Comparison of ENCODE assay signal across 8 cellular contexts in genomic region chr7:23357190-23358093, GRCh38. TPM values are rescaled to one million over a fixed set of nuclear protein-coding genes. Genes with fewer than 3 reads are reported as not detected.
DNase-seq lines count a peak whose midpoint lies in the region; ATAC-seq and TF ChIP-seq lines count a peak whose summit lies in the region.

No MANE protein-coding gene starts in this region.

- 8% methylated on average over 6 of the region's 6 CpGs for WGBS in right lobe of liver (ENCODE audit: insufficient coverage, low coverage, low lambda C conversion rate, missing lambda C conversion rate)

- peaks cover 13% of the 10 kb centered on the region for H3K36me3 ChIP-seq in ACC112 (ENCODE audit: insufficient read depth, low read length)
- H3K36me3 ChIP-seq in right lobe of liver = no peaks in the 10 kb centered on the region

- no peaks in the 10 kb centered on the region for H3K27me3 ChIP-seq in ACC112 (ENCODE audit: insufficient read depth, low read length)
- H3K27me3 ChIP-seq in right lobe of liver = no peaks in the 10 kb centered on the region

- peak overlapping the region; percentile 66 for H3K27ac ChIP-seq in ACC112 (ENCODE audit: low read depth, low read length)
- peak overlapping the region in 1 of 3 donors; percentile 2 for H3K27ac ChIP-seq in right lobe of liver

- peaks cover 44% of the 10 kb centered on the region for H3K4me1 ChIP-seq in ACC112 (ENCODE audit: control insufficient read depth, insufficient read depth, low read length, unreplicated experiment)
- peaks cover 0 to 18% (median 3%) of the 10 kb centered on the region in 4 donors for H3K4me1 ChIP-seq in right lobe of liver

- no peaks in the 10 kb centered on the region for H3K36me3 Mint-ChIP-seq in activated B cell treated with CpG ODN at 0.5 μM for 24 hours (ENCODE audit: low read depth)

- intact Hi-C loops in activated B cell treated with CpG ODN at 0.5 μM for 24 hours (cut with micrococcal nuclease) (loop anchor here (1.0 to 2.0 kb wide), 8 partner anchors 11 to 355 kb away; partner anchors contain the start of gene IGF2BP3), right lobe of liver (cut with DNase I) (no loop called here)

- H3K27me3 Mint-ChIP-seq in activated B cell treated with CpG ODN at 0.5 μM for 24 hours = no peaks in the 10 kb centered on the region

- ATAC-seq in activated B cell treated with CpG ODN at 0.5 μM for 24 hours (ENCODE audit: low read depth) (peak; percentile 87), right lobe of liver (peak; percentile 52 to 79 (median 72)), GM18511 (IDR thresholded peaks at IDR 0.05; ENCODE audit: unreplicated experiment) (no peak)

- no peaks in the 10 kb centered on the region for H3K9me3 ChIP-seq in right lobe of liver

- CTCF ChIA-PET in activated B cell treated with CpG ODN at 0.5 μM for 24 hours (lab: Charles Lee) = interaction anchor here (0.7 to 2.1 kb wide), 36 partner anchors 8 to 356 kb away, joined by 3 to 42 read pairs (median 5); no protein-coding TSS in a partner anchor

- peaks cover 29% of the 10 kb centered on the region for H3K79me2 ChIP-seq in ACC112 (ENCODE audit: control insufficient read depth, insufficient read depth, low read length, unreplicated experiment)

- peak; percentile 89 for DNase-seq in ELR (ENCODE audit: low read depth)
- peak; percentile 29 for DNase-seq in HuH-7.5 (ENCODE audit: low spot score)
- no peak for DNase-seq in activated B cell treated with CpG ODN at 0.5 μM for 24 hours
- DNase-seq in right lobe of liver = no peak
- DNase-seq in NCI-H2107 (lab: John Stamatoyannopoulos, UW) = no peak
- no peak for DNase-seq in SHP77 treated with DMSO at 0.1 percent for 48 hours (lab: John Stamatoyannopoulos, UW)

- peak; percentile 22 for TF ChIP-seq CTCF in activated B cell treated with CpG ODN at 0.5 μM for 24 hours (IDR thresholded peaks at IDR 0.05)
- peak; percentile 18 to 45 (median 37) for TF ChIP-seq CTCF in right lobe of liver (IDR thresholded peaks at IDR 0.05)

- no peak overlapping the region for H3K4me3 Mint-ChIP-seq in activated B cell treated with CpG ODN at 0.5 μM for 24 hours

- H3K4me1 Mint-ChIP-seq in activated B cell treated with CpG ODN at 0.5 μM for 24 hours = peaks cover 20% of the 10 kb centered on the region

- TF ChIP-seq POLR2A in right lobe of liver (IDR thresholded peaks at IDR 0.05) = no peak

- no peaks in the 10 kb centered on the region for H3K9me3 Mint-ChIP-seq in activated B cell treated with CpG ODN at 0.5 μM for 24 hours

- H3K4me3 ChIP-seq in ACC112 (ENCODE audit: low read depth, low read length) (peak overlapping the region; percentile 41), right lobe of liver (no peak overlapping the region)

- POLR2A ChIA-PET in activated B cell treated with CpG ODN at 0.5 μM for 24 hours (lab: Charles Lee) = interaction anchor here (0.7 to 1.3 kb wide), 7 partner anchors 9 to 174 kb away, joined by 3 to 5 read pairs (median 3); partner anchors contain the start of gene TRA2A

- H2AFZ ChIP-seq in ACC112 (ENCODE audit: low read length, unreplicated experiment) = no peak overlapping the region

- H3K27ac Mint-ChIP-seq in activated B cell treated with CpG ODN at 0.5 μM for 24 hours = no peak overlapping the region

RNA-seq across cellular contexts. Expression of gene MALSU1, which starts 58.3 kb away (rescaled TPM):
- total RNA-seq in activated B cell treated with CpG ODN at 0.5 μM for 24 hours = 42.0 and 42.6 TPM in 2 replicates
- 10 to 100 TPM; 36.7 to 55.1 (median 44.7) TPM for total RNA-seq in right lobe of liver

Comparison
In these comparisons a context has a peak if more than half of its experiments do, and no peak if none do; other contexts are left out.
1. DNase-seq: peak in ELR (single experiment) and HuH-7.5 (single experiment); none in activated B cell treated with CpG ODN at 0.5 μM for 24 hours (single experiment), right lobe of liver (0 of 3), NCI-H2107 (single experiment) and SHP77 treated with DMSO at 0.1 percent for 48 hours (single experiment).